ENCODE assay signal across 16 cellular contexts in genomic region chr4:137647375-137647774, GRCh38.
DNase-seq lines count a peak whose midpoint lies in the region; ATAC-seq and TF ChIP-seq lines count a peak whose summit lies in the region.
"Had no signal": no experiment of that assay in that cellular context is flagged by ENCODE, and none has a peak within 500 bp of the region (broad histone marks: within the 10 kb centered on the region; RNA-seq: fewer than 3 reads in every experiment).

No MANE protein-coding gene starts in this region.

- no peak overlapping the region for H2AFZ ChIP-seq in Loucy (ENCODE audit: low read length)

- DNase-seq in activated naive CD4-positive, alpha-beta T cell (lab: John Stamatoyannopoulos, UW), result no peak
- DNase-seq in activated naive CD4-positive, alpha-beta T cell treated with Interleukin-2 at 50 U/mL for 16 hours, result no peak
- no peak for DNase-seq in Ammon's horn (ENCODE audit: low spot score)
- no peak for DNase-seq in mucosa of gallbladder (ENCODE audit: low spot score)
- DNase-seq: activated T-cell treated with anti-CD3 and anti-CD28 coated beads, Interleukin-2, amount 50 U/mL, for 1 hour; body of pancreas; GDM1; H7; heart left ventricle; left ventricle myocardium inferior; nucleus accumbens had no signal

- H3K36me3 ChIP-seq in Loucy (ENCODE audit: insufficient read depth, low read length), result no peaks in the 10 kb centered on the region
- H3K36me3 ChIP-seq: heart left ventricle, left ventricle myocardium inferior had no signal

- H3K9me3 ChIP-seq in Loucy (ENCODE audit: insufficient read depth, low read depth, low read length), result no peaks in the 10 kb centered on the region
- H3K9me3 ChIP-seq: BLaER1 treated with 17β-estradiol and CSF1 and Interleukin-3, amounts not matched to agents 10 nM and 100 nM; body of pancreas; left ventricle myocardium inferior had no signal

- ATAC-seq in GM18858 (IDR thresholded peaks at IDR 0.05; ENCODE audit: unreplicated experiment) (peak; percentile 93), GM21423 (IDR thresholded peaks at IDR 0.05; ENCODE audit: unreplicated experiment) (peak; percentile 75), HG03039 (IDR thresholded peaks at IDR 0.05; ENCODE audit: unreplicated experiment) (peak; percentile 84)
- ATAC-seq: body of pancreas, heart left ventricle had no signal

- H3K4me2 ChIP-seq in Loucy (ENCODE audit: low read depth, low read length, poor library complexity, severe bottlenecking), result no peak overlapping the region

- TF ChIP-seq CTCF in Loucy (conservative IDR thresholded peaks at IDR 0.05; ENCODE audit: low read length), result peak; percentile 32

- H4K20me1 ChIP-seq in Loucy (ENCODE audit: insufficient read depth, low read length, poor library complexity, severe bottlenecking), result no peaks in the 10 kb centered on the region
- H4K20me1 ChIP-seq: BLaER1 treated with 17β-estradiol and CSF1 and Interleukin-3, amounts not matched to agents 10 nM and 100 nM had no signal

- peaks cover 2% of the 10 kb centered on the region for H3K4me1 ChIP-seq in Loucy (ENCODE audit: insufficient read depth, low read length, poor library complexity, severe bottlenecking)
- H3K4me1 ChIP-seq: body of pancreas, heart left ventricle had no signal

- no peaks in the 10 kb centered on the region for H3K9me2 ChIP-seq in Loucy (replicated peaks; ENCODE audit: low read depth, low read length)

- no peaks in the 10 kb centered on the region for H3F3A ChIP-seq in Loucy (ENCODE audit: low read depth)

- H3K9ac ChIP-seq in Loucy (ENCODE audit: low read depth, low read length, poor library complexity, severe bottlenecking), result no peak overlapping the region
- H3K9ac ChIP-seq: BLaER1 treated with 17β-estradiol and CSF1 and Interleukin-3, amounts not matched to agents 10 nM and 100 nM had no signal

- no peaks in the 10 kb centered on the region for H3K27me3 ChIP-seq in Loucy (ENCODE audit: insufficient read depth, low read length, poor library complexity, severe bottlenecking)
- H3K27me3 ChIP-seq: BLaER1 treated with 17β-estradiol and CSF1 and Interleukin-3, amounts not matched to agents 10 nM and 100 nM; body of pancreas; heart left ventricle had no signal

- no peaks in the 10 kb centered on the region for H3K79me2 ChIP-seq in Loucy (ENCODE audit: insufficient read depth, low read length)

- H3K4me3 ChIP-seq in Loucy (ENCODE audit: low read length, poor library complexity, severe bottlenecking), result no peak overlapping the region
- H3K4me3 ChIP-seq: BLaER1 treated with 17β-estradiol and CSF1 and Interleukin-3, amounts not matched to agents 10 nM and 100 nM; body of pancreas; heart left ventricle; left ventricle myocardium inferior had no signal
